ENCODE assay signal across 21 cellular contexts in genomic region chr1:68201546-68202238, GRCh38. TPM values are rescaled to one million over a fixed set of nuclear protein-coding genes. Genes with fewer than 3 reads are reported as not detected.
DNase-seq lines count a peak whose midpoint lies in the region; ATAC-seq and TF ChIP-seq lines count a peak whose summit lies in the region.
"Had no signal": no experiment of that assay in that cellular context is flagged by ENCODE, and none has a peak within 500 bp of the region (broad histone marks: within the 10 kb centered on the region; RNA-seq: fewer than 3 reads in every experiment).

No MANE protein-coding gene starts in this region.

- H3K36me3 ChIP-seq in esophagus muscularis mucosa (no peaks in the 10 kb centered on the region), mesenchymal stem cell (ENCODE audit: control insufficient read depth in 1 of 2, insufficient read depth in 2 of 2, low read depth in 1 of 2, low read length in 2 of 2) (no peaks in the 10 kb centered on the region), uterus (no peaks in the 10 kb centered on the region)
- H3K36me3 ChIP-seq: brain microvascular endothelial cell had no signal

- no peak overlapping the region for H2BK15ac ChIP-seq in mesenchymal stem cell (ENCODE audit: low read depth, poor library complexity, severe bottlenecking)

- no peak overlapping the region for H3K18ac ChIP-seq in mesenchymal stem cell (ENCODE audit: low read depth in 1 of 2, low read length in 2 of 2)

- peak overlapping the region; percentile 28 for H3K9ac ChIP-seq in mesenchymal stem cell (ENCODE audit: low read length)

- H3K23ac ChIP-seq in mesenchymal stem cell (ENCODE audit: low read length in 2 of 2): no peak overlapping the region

- DNase-seq in Right ventricle myocardium superior: peak; percentile 49
- DNase-seq in cardiac septum (ENCODE audit: low spot score): no peak
- DNase-seq in esophagus muscularis mucosa (ENCODE audit: extremely low spot score): no peak
- DNase-seq in mesenchymal stem cell: peak; percentile 42
- no peak for DNase-seq in uterus
- DNase-seq in putamen (ENCODE audit: low spot score): no peak
- DNase-seq in activated naive CD8-positive, alpha-beta T cell treated with anti-CD3 and anti-CD28 coated beads, Interleukin-2, amount 50 U/mL, for 24 hours: no peak
- DNase-seq: C1 segment of cervical spinal cord; dermis blood vessel endothelial cell; DMS 273 treated with DMSO at 0.1 percent for 48 hours; GF-D8; NCI-H146; NCI-H526; small intestine; stimulated activated CD4-positive, alpha-beta T cell treated with anti-CD3 and anti-CD28 coated beads, Interleukin-4, amount 100 ng/mL, for 24 hours had no signal

- H4K91ac ChIP-seq in mesenchymal stem cell (ENCODE audit: low read length): no peak overlapping the region

- no peak for TF ChIP-seq EP300 in esophagus muscularis mucosa (IDR thresholded peaks at IDR 0.05)

- H4K8ac ChIP-seq in mesenchymal stem cell (ENCODE audit: low read length): no peak overlapping the region

- H3K27me3 ChIP-seq in esophagus muscularis mucosa (no peaks in the 10 kb centered on the region), mesenchymal stem cell (ENCODE audit: control insufficient read depth in 1 of 2, insufficient read depth in 1 of 2, low read length in 2 of 2) (no peaks in the 10 kb centered on the region), uterus (no peaks in the 10 kb centered on the region)
- H3K27me3 ChIP-seq: brain microvascular endothelial cell had no signal

- H2AK5ac ChIP-seq in mesenchymal stem cell (ENCODE audit: low read length, severe bottlenecking): peak overlapping the region; percentile 53

- peak overlapping the region; percentile 5 to 40 (median 27) for H3K27ac ChIP-seq in esophagus muscularis mucosa (replicated peaks in 1 of 4)
- H3K27ac ChIP-seq in mesenchymal stem cell (ENCODE audit: low read length, poor library complexity, severe bottlenecking): peak overlapping the region; percentile 61
- H3K27ac ChIP-seq in uterus: no peak overlapping the region
- H3K27ac ChIP-seq: A549, brain microvascular endothelial cell had no signal

- H3K14ac ChIP-seq in mesenchymal stem cell (ENCODE audit: low read length in 2 of 2): no peak overlapping the region

- H3K4me3 Mint-ChIP-seq in activated naive CD8-positive, alpha-beta T cell treated with anti-CD3 and anti-CD28 coated beads, Interleukin-2, amount 50 U/mL, for 24 hours: no peak overlapping the region
- H3K4me3 Mint-ChIP-seq: IgD-negative memory B cell; natural killer cell treated with Interleukin-12 subunit alpha and Interleukin-12 subunit beta and Interleukin-15 and Interleukin-18, amount 100 ng/mL, for 72 hours had no signal

- H3K36me3 Mint-ChIP-seq in activated naive CD8-positive, alpha-beta T cell treated with anti-CD3 and anti-CD28 coated beads, Interleukin-2, amount 50 U/mL, for 24 hours (ENCODE audit: low read depth): no peaks in the 10 kb centered on the region
- H3K36me3 Mint-ChIP-seq: activated naive CD4-positive, alpha-beta T cell treated with anti-CD3 and anti-CD28 coated beads, Interleukin-2, amount 50 U/mL, for 72 hours; natural killer cell treated with Interleukin-12 subunit alpha and Interleukin-12 subunit beta and Interleukin-15 and Interleukin-18, amount 100 ng/mL, for 72 hours had no signal

- H2BK5ac ChIP-seq in mesenchymal stem cell (ENCODE audit: low read depth, low read length, poor library complexity, severe bottlenecking): no peak overlapping the region

- intact Hi-C loops in Right ventricle myocardium superior (cut with DNase I): no loop called here
- intact Hi-C loops in cardiac septum (cut with DNase I): no loop called here
- intact Hi-C loops in esophagus muscularis mucosa (cut with DNase I): no loop called here
- intact Hi-C loops in uterus (cut with DNase I; ENCODE audit: low total_unique reads): no loop called here

- peak; percentile 68 for ATAC-seq in Right ventricle myocardium superior (ENCODE audit: poor library complexity)
- no peak for ATAC-seq in GM19397 (IDR thresholded peaks at IDR 0.05; ENCODE audit: unreplicated experiment)
- no peak for ATAC-seq in activated naive CD8-positive, alpha-beta T cell treated with anti-CD3 and anti-CD28 coated beads, Interleukin-2, amount 50 U/mL, for 24 hours
- ATAC-seq: A549; activated naive CD4-positive, alpha-beta T cell treated with anti-CD3 and anti-CD28 coated beads, Interleukin-2, amount 50 U/mL, for 72 hours; natural killer cell treated with Interleukin-12 subunit alpha and Interleukin-12 subunit beta and Interleukin-15 and Interleukin-18, amount 100 ng/mL, for 72 hours had no signal

- TF ChIP-seq POLR2A in esophagus muscularis mucosa (IDR thresholded peaks at IDR 0.05; ENCODE audit: low read depth) (no peak), uterus (IDR thresholded peaks at IDR 0.05) (no peak)

- H3K4me1 Mint-ChIP-seq in activated naive CD8-positive, alpha-beta T cell treated with anti-CD3 and anti-CD28 coated beads, Interleukin-2, amount 50 U/mL, for 24 hours: no peaks in the 10 kb centered on the region
- H3K4me1 Mint-ChIP-seq: IgD-negative memory B cell had no signal

- H2BK12ac ChIP-seq in mesenchymal stem cell (ENCODE audit: low read length in 2 of 2): no peak overlapping the region

- no peak overlapping the region for H3K4me3 ChIP-seq in esophagus muscularis mucosa
- H3K4me3 ChIP-seq in mesenchymal stem cell (ENCODE audit: insufficient read depth in 1 of 2, low read depth in 1 of 2, low read length in 2 of 2): peak overlapping the region in 1 of 2 experiments; percentile 22
- H3K4me3 ChIP-seq in uterus: no peak overlapping the region
- H3K4me3 ChIP-seq: A549 had no signal

- no peak overlapping the region for H3K4ac ChIP-seq in mesenchymal stem cell (ENCODE audit: low read depth in 1 of 2, low read length in 2 of 2)

- H2BK120ac ChIP-seq in mesenchymal stem cell (ENCODE audit: low read depth, low read length): no peak overlapping the region

- TF ChIP-seq CTCF in esophagus muscularis mucosa (IDR thresholded peaks at IDR 0.05) (no peak), uterus (IDR thresholded peaks at IDR 0.05) (no peak)

- no peak overlapping the region for H3K27ac Mint-ChIP-seq in activated naive CD8-positive, alpha-beta T cell treated with anti-CD3 and anti-CD28 coated beads, Interleukin-2, amount 50 U/mL, for 24 hours
- H3K27ac Mint-ChIP-seq: activated naive CD4-positive, alpha-beta T cell treated with anti-CD3 and anti-CD28 coated beads, Interleukin-2, amount 50 U/mL, for 72 hours; IgD-negative memory B cell; natural killer cell treated with Interleukin-12 subunit alpha and Interleukin-12 subunit beta and Interleukin-15 and Interleukin-18, amount 100 ng/mL, for 72 hours had no signal

- no peaks in the 10 kb centered on the region for H3K27me3 Mint-ChIP-seq in activated naive CD8-positive, alpha-beta T cell treated with anti-CD3 and anti-CD28 coated beads, Interleukin-2, amount 50 U/mL, for 24 hours

- H3K9me3 ChIP-seq in esophagus muscularis mucosa (no peaks in the 10 kb centered on the region), mesenchymal stem cell (ENCODE audit: control insufficient read depth, low read length) (no peaks in the 10 kb centered on the region), uterus (no peaks in the 10 kb centered on the region)
- H3K9me3 ChIP-seq: A549 had no signal

- no peaks in the 10 kb centered on the region for H3K9me3 Mint-ChIP-seq in activated naive CD8-positive, alpha-beta T cell treated with anti-CD3 and anti-CD28 coated beads, Interleukin-2, amount 50 U/mL, for 24 hours
- H3K9me3 Mint-ChIP-seq: activated naive CD4-positive, alpha-beta T cell treated with anti-CD3 and anti-CD28 coated beads, Interleukin-2, amount 50 U/mL, for 72 hours; IgD-negative memory B cell; natural killer cell treated with Interleukin-12 subunit alpha and Interleukin-12 subunit beta and Interleukin-15 and Interleukin-18, amount 100 ng/mL, for 72 hours had no signal

- WGBS in esophagus muscularis mucosa: 49% methylated on average over 7 of the region's 7 CpGs
- WGBS in mesenchymal stem cell: 90% methylated on average over 4 of the region's 7 CpGs

- peaks cover 48 to 98% (median 90%) of the 10 kb centered on the region in 4 donors for H3K4me1 ChIP-seq in esophagus muscularis mucosa
- H3K4me1 ChIP-seq in mesenchymal stem cell (ENCODE audit: control insufficient read depth, insufficient read depth, low read depth, low read length): peaks cover 12% of the 10 kb centered on the region
- H3K4me1 ChIP-seq in uterus: no peaks in the 10 kb centered on the region

- no peak overlapping the region for H3K4me2 ChIP-seq in mesenchymal stem cell (ENCODE audit: low read length, poor library complexity, severe bottlenecking)
- H3K4me2 ChIP-seq: A549 had no signal

- H2AFZ ChIP-seq in mesenchymal stem cell (ENCODE audit: low read depth, low read length): no peak overlapping the region

- H3K79me1 ChIP-seq in mesenchymal stem cell (replicated peaks; ENCODE audit: low read length, poor library complexity, severe bottlenecking): peaks cover 4% of the 10 kb centered on the region

RNA-seq across cellular contexts. Expression of gene WLS, which starts 30.6 kb away (rescaled TPM):
- total RNA-seq in Right ventricle myocardium superior (93.2 TPM), cardiac septum (78.0 TPM), esophagus muscularis mucosa (100 to 1,000 TPM in 3 of 4 donors, 10 to 100 TPM in 1; 94.8 to 228 (median 163) TPM), uterus (100 to 1,000 TPM in 2 of 4 donors, 10 to 100 TPM in 2; 44.1 to 160 (median 76.8) TPM)
- 349 TPM for polyA plus RNA-seq in mesenchymal stem cell (2013, experiment 1 of 2)
- polyA plus RNA-seq in mesenchymal stem cell (2013, experiment 2 of 2): 359 TPM
- total RNA-seq: activated naive CD4-positive, alpha-beta T cell treated with anti-CD3 and anti-CD28 coated beads, Interleukin-2, amount 50 U/mL, for 72 hours; natural killer cell treated with Interleukin-12 subunit alpha and Interleukin-12 subunit beta and Interleukin-15 and Interleukin-18, amount 100 ng/mL, for 72 hours had no signal
- polyA plus RNA-seq: IgD-negative memory B cell had no signal

Comparison
In these comparisons a context has a peak if more than half of its experiments do, and no peak if none do; other contexts are left out.
1. DNase-seq: peak in Right ventricle myocardium superior (single experiment) and mesenchymal stem cell (single experiment); none in cardiac septum (single experiment), esophagus muscularis mucosa (single experiment), uterus (0 of 2), putamen (single experiment) and activated naive CD8-positive, alpha-beta T cell treated with anti-CD3 and anti-CD28 coated beads, Interleukin-2, amount 50 U/mL, for 24 hours (single experiment).
2. H3K27ac ChIP-seq: peak in esophagus muscularis mucosa (4 of 4) and mesenchymal stem cell (single experiment); none in uterus (0 of 2).